28 cellular contexts compared by ENCODE assay signal in the genomic region with DNA sequence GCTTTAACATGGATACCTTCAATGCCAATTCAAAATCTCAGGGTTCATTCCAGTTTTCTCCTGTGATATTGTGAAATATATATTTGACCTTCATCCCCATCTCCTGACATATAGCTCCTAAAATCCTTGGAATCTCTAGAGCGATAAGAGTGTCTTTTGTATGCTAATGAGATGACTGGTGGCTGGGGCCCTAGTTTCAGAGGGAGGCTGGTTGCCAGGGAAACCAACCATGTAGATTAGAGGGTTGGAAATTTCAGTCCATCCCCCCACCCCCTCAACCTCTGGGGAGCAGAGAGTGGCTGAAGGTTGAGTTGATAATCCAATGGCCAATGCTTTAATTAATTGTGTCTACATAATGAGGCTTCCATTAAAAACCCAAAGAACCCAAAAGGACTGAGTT. TPM values are rescaled to one million over a fixed set of nuclear protein-coding genes. Genes with fewer than 3 reads are reported as not detected.
"Had no signal": no experiment of that assay in that cellular context is flagged by ENCODE, and none has a peak within 500 bp of the region (broad histone marks: within the 10 kb centered on the region; RNA-seq: fewer than 3 reads in every experiment).

No MANE protein-coding gene starts in this region.

- H3K4me3 ChIP-seq: heart right ventricle, neural progenitor cell, ovary, right atrium auricular region, sigmoid colon, skin epidermis, testis, tibial nerve, upper lobe of right lung, vagina had no signal

- DNase-seq: effector memory CD8-positive, alpha-beta T cell; erythroblast; heart right ventricle; hypothalamus; kidney glomerular epithelial cell; naive thymus-derived CD4-positive, alpha-beta T cell; nucleus accumbens; ovary; sigmoid colon; stimulated activated CD4-positive, alpha-beta T cell treated with anti-CD3 and anti-CD28 coated beads, Interleukin-2, amount 100 ng/mL, for 24 hours; stimulated activated CD4-positive, alpha-beta T cell treated with anti-CD3 and anti-CD28 coated beads, Interleukin-4, amount 100 ng/mL, for 4 hours; stimulated activated naive B cell treated with anti-CD40 and anti-IgM and Interleukin-4, amounts not matched to agents 10 μg/mL and 1 μg/mL and 100 μg/mL, for 72 hours; stimulated activated naive CD8-positive, alpha-beta T cell treated with anti-CD3 and anti-CD28 coated beads, Interleukin-15, amount 100 ng/mL, for 72 hours; testis; upper lobe of right lung had no signal

- H3K36me3 ChIP-seq: heart right ventricle, neural progenitor cell, ovary, right atrium auricular region, sigmoid colon, tibial nerve, upper lobe of right lung, vagina had no signal

- H3K9me3 Mint-ChIP-seq: dendritic cell treated with granulocyte-macrophage colony-stimulating factor and Interleukin-4, amounts not matched to agents 40 ng/mL and 50 ng/mL, for 4 days; effector memory CD8-positive, alpha-beta T cell; stimulated activated naive CD8-positive, alpha-beta T cell treated with anti-CD3 and anti-CD28 coated beads, Interleukin-15, amount 100 ng/mL, for 72 hours had no signal

- H3K4me1 Mint-ChIP-seq: naive thymus-derived CD4-positive, alpha-beta T cell; stimulated activated naive B cell treated with anti-CD40 and anti-IgM and Interleukin-4, amounts not matched to agents 10 μg/mL and 1 μg/mL and 100 μg/mL, for 72 hours; stimulated activated naive CD8-positive, alpha-beta T cell treated with anti-CD3 and anti-CD28 coated beads, Interleukin-15, amount 100 ng/mL, for 72 hours had no signal

- H3K27ac Mint-ChIP-seq: dendritic cell treated with granulocyte-macrophage colony-stimulating factor and Interleukin-4, amounts not matched to agents 40 ng/mL and 50 ng/mL, for 4 days; effector memory CD8-positive, alpha-beta T cell; naive thymus-derived CD4-positive, alpha-beta T cell; neural progenitor cell; stimulated activated naive B cell treated with anti-CD40 and anti-IgM and Interleukin-4, amounts not matched to agents 10 μg/mL and 1 μg/mL and 100 μg/mL, for 72 hours; stimulated activated naive CD8-positive, alpha-beta T cell treated with anti-CD3 and anti-CD28 coated beads, Interleukin-15, amount 100 ng/mL, for 72 hours had no signal

- H3K4me3 Mint-ChIP-seq: dendritic cell treated with granulocyte-macrophage colony-stimulating factor and Interleukin-4, amounts not matched to agents 40 ng/mL and 50 ng/mL, for 4 days; effector memory CD8-positive, alpha-beta T cell; naive thymus-derived CD4-positive, alpha-beta T cell; neural progenitor cell; stimulated activated naive B cell treated with anti-CD40 and anti-IgM and Interleukin-4, amounts not matched to agents 10 μg/mL and 1 μg/mL and 100 μg/mL, for 72 hours; stimulated activated naive CD8-positive, alpha-beta T cell treated with anti-CD3 and anti-CD28 coated beads, Interleukin-15, amount 100 ng/mL, for 72 hours had no signal

- H2AFZ ChIP-seq: neural progenitor cell had no signal

- H3K9me3 ChIP-seq: heart right ventricle, ovary, right atrium auricular region, sigmoid colon, testis, tibial nerve, upper lobe of right lung, vagina had no signal

- H3K36me3 Mint-ChIP-seq: naive thymus-derived CD4-positive, alpha-beta T cell; neural progenitor cell; stimulated activated naive B cell treated with anti-CD40 and anti-IgM and Interleukin-4, amounts not matched to agents 10 μg/mL and 1 μg/mL and 100 μg/mL, for 72 hours had no signal

- ATAC-seq: effector memory CD8-positive, alpha-beta T cell; heart right ventricle; naive thymus-derived CD4-positive, alpha-beta T cell; stimulated activated naive B cell treated with anti-CD40 and anti-IgM and Interleukin-4, amounts not matched to agents 10 μg/mL and 1 μg/mL and 100 μg/mL, for 72 hours; stimulated activated naive CD8-positive, alpha-beta T cell treated with anti-CD3 and anti-CD28 coated beads, Interleukin-15, amount 100 ng/mL, for 72 hours; upper lobe of right lung had no signal

- H3K4me1 ChIP-seq: neural progenitor cell, right atrium auricular region, sigmoid colon, tibial nerve, vagina had no signal

- H3K27ac ChIP-seq: heart right ventricle, neural progenitor cell, ovary, right atrium auricular region, sigmoid colon, skin epidermis, testis, tibial nerve, upper lobe of right lung, vagina had no signal

- H3K27me3 ChIP-seq: neural progenitor cell, ovary, right atrium auricular region, sigmoid colon, testis, tibial nerve, upper lobe of right lung, vagina had no signal

- H3K4me2 ChIP-seq: neural progenitor cell had no signal

RNA-seq across cellular contexts. Expression of gene SDR9C7, which starts 59.4 kb away (rescaled TPM):
- total RNA-seq: endothelial cell of umbilical vein; glomerular endothelial cell; liver; lung microvascular endothelial cell; mesenteric fat pad; mononuclear cell; naive thymus-derived CD4-positive, alpha-beta T cell; subcutaneous adipose tissue; tibial nerve; upper lobe of right lung had no signal
- polyA plus RNA-seq: endothelial cell of umbilical vein; liver; naive thymus-derived CD4-positive, alpha-beta T cell had no signal
